Comparison of ENCODE assay signal across 9 cellular contexts in genomic region chr19:19407640-19407933, GRCh38. TPM values are rescaled to one million over a fixed set of nuclear protein-coding genes. Genes with fewer than 3 reads are reported as not detected.
DNase-seq lines count a peak whose midpoint lies in the region; ATAC-seq, FAIRE-seq and TF ChIP-seq lines count a peak whose summit lies in the region.
"Had no signal": no experiment of that assay in that cellular context is flagged by ENCODE, and none has a peak within 500 bp of the region (broad histone marks: within the 10 kb centered on the region; RNA-seq: fewer than 3 reads in every experiment).

No MANE protein-coding gene starts in this region.

- peak overlapping the region in 1 of 2 experiments; percentile 97; a peak in 1 of 6 replicates for H3K27ac ChIP-seq in A549
- H3K27ac ChIP-seq in muscle layer of duodenum (ENCODE audit: low read length), result peak overlapping the region; percentile 71
- H3K27ac ChIP-seq in caudate nucleus (ENCODE audit: low read depth, low read length), result no peak overlapping the region

- peak overlapping the region; percentile 86 for H3K4me2 ChIP-seq in A549

- in situ Hi-C loops in astrocyte of the spinal cord (cut with HindIII; ENCODE audit: low sequenced_read_pairs), result no loop called here

- DNase-seq in A549 (ENCODE audit: low read depth in 1 of 2, low spot score in 1 of 2) (no peak), HFFc6 (no peak), astrocyte of the spinal cord (ENCODE audit: low read depth, low spot score) (no peak), RPMI8226 (no peak), caudate nucleus (lab: John Stamatoyannopoulos, UW) (no peak), dedifferentiated amniotic fluid mesenchymal stem cell (ENCODE audit: extremely low spot score) (no peak)
- DNase-seq: NCI-H1092 treated with DMSO at 0.1 percent for 48 hours had no signal

- no peak for ATAC-seq in A549
- no peak for ATAC-seq in GM21447 (IDR thresholded peaks at IDR 0.05; ENCODE audit: unreplicated experiment)

- no peak for FAIRE-seq in A549 (lab: Jason Lieb, UNC)

- no peak for TF ChIP-seq EP300 in A549 (IDR thresholded peaks at IDR 0.05)

- no peaks in the 10 kb centered on the region for H3K36me3 ChIP-seq in muscle layer of duodenum (ENCODE audit: control insufficient read depth in 1 of 2, insufficient read depth in 2 of 2, low read length in 2 of 2)

- no peaks in the 10 kb centered on the region for H3K27me3 ChIP-seq in muscle layer of duodenum (ENCODE audit: low read depth, low read length)

- TF ChIP-seq RAD21 in A549 (conservative IDR thresholded peaks at IDR 0.05 in 1 of 2, IDR thresholded peaks at IDR 0.05 in 1 of 2), result no peak

- H3K4me3 ChIP-seq in A549, result no peak overlapping the region
- H3K4me3 ChIP-seq in astrocyte of the spinal cord (ENCODE audit: low read depth, low read length), result peak overlapping the region; percentile 80
- H3K4me3 ChIP-seq in muscle layer of duodenum (ENCODE audit: low read depth in 1 of 2, low read length in 2 of 2), result peak overlapping the region; percentile 68 to 88

- peaks cover 4% of the 10 kb centered on the region; the same call in 1 of the 2 replicates for H3K36me3 Mint-ChIP-seq in HFFc6 (ENCODE audit: low read depth)

- 96% methylated on average over 4 of the region's 4 CpGs for WGBS in A549 (ENCODE audit: missing lambda C conversion rate)

- H3K27me3 Mint-ChIP-seq in HFFc6 (ENCODE audit: insufficient read depth), result peaks cover 2% of the 10 kb centered on the region

- no peak for TF ChIP-seq CTCF in A549 (IDR thresholded peaks at IDR 0.05)
- no peak for TF ChIP-seq CTCF in HFFc6 (IDR thresholded peaks at IDR 0.05)
- no peak for TF ChIP-seq CTCF in astrocyte of the spinal cord (IDR thresholded peaks at IDR 0.05; ENCODE audit: low read depth, low read length)

- H3K9me3 ChIP-seq in A549 (no peaks in the 10 kb centered on the region), muscle layer of duodenum (ENCODE audit: control insufficient read depth in 1 of 2, low read length in 2 of 2) (no peaks in the 10 kb centered on the region)

- H3K27ac Mint-ChIP-seq in HFFc6, result peak overlapping the region; percentile 97

- POLR2A ChIA-PET in A549 (lab: Yijun Ruan, JAX), result no interaction called here

- CTCF ChIA-PET in A549 (lab: Yijun Ruan, JAX), result interaction anchor here (1.0 to 1.3 kb wide), 4 partner anchors 18 to 43 kb away, joined by 3 to 4 read pairs (median 4); no protein-coding TSS in a partner anchor

- no peak for TF ChIP-seq POLR2A in A549 (IDR thresholded peaks at IDR 0.05; ENCODE audit: low read length)

- peaks cover 73% of the 10 kb centered on the region for H3K4me1 Mint-ChIP-seq in HFFc6 (ENCODE audit: low read depth)

- peak overlapping the region; percentile 99 for H3K4me3 Mint-ChIP-seq in HFFc6

- H3K4me1 ChIP-seq in A549 (peaks cover 32% of the 10 kb centered on the region), muscle layer of duodenum (ENCODE audit: control insufficient read depth in 1 of 2, insufficient read depth in 2 of 2, low read length in 2 of 2) (peaks cover 3 to 48% of the 10 kb centered on the region in 2 donors)

- H3K9me3 Mint-ChIP-seq in HFFc6, result no peaks in the 10 kb centered on the region

TF ChIP-seq in A549, 52 proteins besides CTCF, POLR2A, EP300 and RAD21:
- TF ChIP-seq HDAC2 (IDR thresholded peaks at IDR 0.05) (no peak), BHLHE40 (IDR thresholded peaks at IDR 0.05; ENCODE audit: low read depth, low read length) (no peak), CEBPB (IDR thresholded peaks at IDR 0.05) (no peak), HES2 (IDR thresholded peaks at IDR 0.05) (no peak), MYC (IDR thresholded peaks at IDR 0.05; ENCODE audit: borderline replicate concordance, low read length) (no peak), PBX3 (IDR thresholded peaks at IDR 0.05) (no peak), EHF (CRISPR knock-in tag; IDR thresholded peaks at IDR 0.05) (no peak), SMC3 (IDR thresholded peaks at IDR 0.05) (no peak), ZSCAN20 (CRISPR knock-in tag; IDR thresholded peaks at IDR 0.05) (no peak), ELK1 (IDR thresholded peaks at IDR 0.05; ENCODE audit: low read depth, low read length) (no peak), ATOH8 (CRISPR knock-in tag; IDR thresholded peaks at IDR 0.05; ENCODE audit: low read depth) (no peak), CBX8 (IDR thresholded peaks at IDR 0.05) (no peak), MAFK (IDR thresholded peaks at IDR 0.05; ENCODE audit: partially characterized antibody) (no peak), CBX2 (IDR thresholded peaks at IDR 0.05; ENCODE audit: borderline replicate concordance, low read depth) (no peak), JUN (IDR thresholded peaks at IDR 0.05) (no peak), EHMT2 (IDR thresholded peaks at IDR 0.05; ENCODE audit: low read depth) (no peak), HOXB13 (CRISPR knock-in tag; IDR thresholded peaks at IDR 0.05; ENCODE audit: low read depth) (no peak)

RNA-seq across cellular contexts. Expression of gene GATAD2A, which starts 2.1 kb away (rescaled TPM):
- polyA plus RNA-seq in A549 (2011; rRNA removed), result 12.5 and 25.2 TPM in 2 replicates
- 29.4 and 31.6 TPM in 2 replicates for polyA plus RNA-seq in A549 (2012; cell fraction: cytosol; rRNA removed)
- polyA plus RNA-seq in A549 (2012; cell fraction: nucleus; rRNA removed), result 31.3 and 36.8 TPM in 2 replicates
- polyA plus RNA-seq in A549 (2017; fragmentation: RNase III; extraction: RNeasy Plus Mini Kit Qiagen cat#74134 plus additional on column Dnase treatment), result 28.4 to 29.3 TPM (median 28.9 TPM) in 3 replicates
- polyA minus RNA-seq in A549 (2011; rRNA and poly(A)+ RNA removed), result 11.7 and 12.7 TPM in 2 replicates
- total RNA-seq in HFFc6 (2021; fragmentation: NEBNext Ultra II Directional; extraction: Animal tissue kit (Norgen Biotek cat#: 25700)), result 100 to 1,000 TPM; 107 to 123 (median 112) TPM
